17 cellular contexts compared by ENCODE assay signal in genomic region chr18:46636040-46636630, GRCh38. TPM values are rescaled to one million over a fixed set of nuclear protein-coding genes. Genes with fewer than 3 reads are reported as not detected.
DNase-seq lines count a peak whose midpoint lies in the region; ATAC-seq and TF ChIP-seq lines count a peak whose summit lies in the region.
"Had no signal": no experiment of that assay in that cellular context is flagged by ENCODE, and none has a peak within 500 bp of the region (broad histone marks: within the 10 kb centered on the region; RNA-seq: fewer than 3 reads in every experiment).

No MANE protein-coding gene starts in this region.

- no peaks in the 10 kb centered on the region for H3K36me3 Mint-ChIP-seq in osteocyte (ENCODE audit: unreplicated experiment)
- no peaks in the 10 kb centered on the region for H3K36me3 Mint-ChIP-seq in activated T-helper 2 cell treated with anti-CD3 and anti-CD28 coated beads, Interferon-gamma antibody, Interleukin-2, Interleukin-4, amounts not matched to agents 10 μg/mL and 5 μg/mL and 100 μg/mL, durations not matched to agents 14 hours and 24 hours and 36 hours (ENCODE audit: low read depth)
- H3K36me3 Mint-ChIP-seq: CD4-positive, alpha-beta memory T cell had no signal

- peak; percentile 64 for ATAC-seq in stimulated activated naive CD8-positive, alpha-beta T cell treated with anti-CD3 and anti-CD28 coated beads, Interleukin-15, amount 100 ng/mL, for 72 hours
- ATAC-seq in stimulated activated naive CD8-positive, alpha-beta T cell treated with anti-CD3 and anti-CD28 coated beads, Interleukin-15, Interleukin-2, amounts not matched to agents 100 U/mL and 50 U/mL, for 24 hours: no peak
- ATAC-seq: A549 had no signal

- intact Hi-C loops in activated T-helper 2 cell treated with anti-CD3 and anti-CD28 coated beads, Interferon-gamma antibody, Interleukin-2, Interleukin-4, amounts not matched to agents 10 μg/mL and 5 μg/mL and 100 μg/mL, durations not matched to agents 14 hours and 24 hours and 36 hours (cut with micrococcal nuclease): no loop called here

- H3K4me3 Mint-ChIP-seq in stimulated activated naive CD8-positive, alpha-beta T cell treated with anti-CD3 and anti-CD28 coated beads, Interleukin-15, amount 100 ng/mL, for 72 hours: no peak overlapping the region
- H3K4me3 Mint-ChIP-seq in osteocyte (ENCODE audit: unreplicated experiment): no peak overlapping the region
- H3K4me3 Mint-ChIP-seq in activated T-helper 2 cell treated with anti-CD3 and anti-CD28 coated beads, Interferon-gamma antibody, Interleukin-2, Interleukin-4, amounts not matched to agents 10 μg/mL and 5 μg/mL and 100 μg/mL, durations not matched to agents 14 hours and 24 hours and 36 hours (ENCODE audit: low read depth): no peak overlapping the region
- H3K4me3 Mint-ChIP-seq: CD4-positive, alpha-beta memory T cell had no signal

- no peaks in the 10 kb centered on the region for H3K27me3 Mint-ChIP-seq in stimulated activated naive CD8-positive, alpha-beta T cell treated with anti-CD3 and anti-CD28 coated beads, Interleukin-15, amount 100 ng/mL, for 72 hours
- H3K27me3 Mint-ChIP-seq in osteocyte (ENCODE audit: unreplicated experiment): peaks cover 13% of the 10 kb centered on the region
- peaks cover 6% of the 10 kb centered on the region for H3K27me3 Mint-ChIP-seq in activated T-helper 2 cell treated with anti-CD3 and anti-CD28 coated beads, Interferon-gamma antibody, Interleukin-2, Interleukin-4, amounts not matched to agents 10 μg/mL and 5 μg/mL and 100 μg/mL, durations not matched to agents 14 hours and 24 hours and 36 hours (ENCODE audit: low read depth)
- H3K27me3 Mint-ChIP-seq: CD4-positive, alpha-beta memory T cell had no signal

- H3K9me3 Mint-ChIP-seq in stimulated activated naive CD8-positive, alpha-beta T cell treated with anti-CD3 and anti-CD28 coated beads, Interleukin-15, amount 100 ng/mL, for 72 hours: peaks cover 5% of the 10 kb centered on the region in 2 donors
- H3K9me3 Mint-ChIP-seq in osteocyte (ENCODE audit: unreplicated experiment): no peaks in the 10 kb centered on the region
- peaks cover 3% of the 10 kb centered on the region for H3K9me3 Mint-ChIP-seq in activated T-helper 2 cell treated with anti-CD3 and anti-CD28 coated beads, Interferon-gamma antibody, Interleukin-2, Interleukin-4, amounts not matched to agents 10 μg/mL and 5 μg/mL and 100 μg/mL, durations not matched to agents 14 hours and 24 hours and 36 hours

- peak overlapping the region; percentile 16 to 83 for H3K27ac Mint-ChIP-seq in stimulated activated naive CD8-positive, alpha-beta T cell treated with anti-CD3 and anti-CD28 coated beads, Interleukin-15, amount 100 ng/mL, for 72 hours
- H3K27ac Mint-ChIP-seq in osteocyte (ENCODE audit: unreplicated experiment): no peak overlapping the region
- H3K27ac Mint-ChIP-seq in activated T-helper 2 cell treated with anti-CD3 and anti-CD28 coated beads, Interferon-gamma antibody, Interleukin-2, Interleukin-4, amounts not matched to agents 10 μg/mL and 5 μg/mL and 100 μg/mL, durations not matched to agents 14 hours and 24 hours and 36 hours: no peak overlapping the region
- H3K27ac Mint-ChIP-seq: CD4-positive, alpha-beta memory T cell had no signal

- DNase-seq in stimulated activated naive CD8-positive, alpha-beta T cell treated with anti-CD3 and anti-CD28 coated beads, Interleukin-15, amount 100 ng/mL, for 72 hours: no peak
- no peak for DNase-seq in stimulated activated naive CD8-positive, alpha-beta T cell treated with anti-CD3 and anti-CD28 coated beads, Interleukin-15, Interleukin-2, amounts not matched to agents 100 U/mL and 50 U/mL, for 24 hours
- DNase-seq in ecto neural progenitor cell (ENCODE audit: low spot score) (peak; percentile 10), osteocyte (ENCODE audit: extremely low spot score, unreplicated experiment) (peak; percentile 54), HPDE6-E6E7 (ENCODE audit: extremely low spot score) (no peak), anterior cingulate cortex (lab: John Stamatoyannopoulos, UW) (no peak)
- no peak for DNase-seq in activated T-helper 2 cell treated with anti-CD3 and anti-CD28 coated beads, Interferon-gamma antibody, Interleukin-2, Interleukin-4, amounts not matched to agents 10 μg/mL and 5 μg/mL and 100 μg/mL, durations not matched to agents 14 hours and 24 hours and 36 hours (ENCODE audit: low spot score)
- DNase-seq: BE2C; CD4-positive, alpha-beta memory T cell; COR-L47; DMS153; DMS79 treated with DMSO at 0.1 percent for 48 hours; EL; GM23248; H7 had no signal

- no peaks in the 10 kb centered on the region for H3K4me1 Mint-ChIP-seq in stimulated activated naive CD8-positive, alpha-beta T cell treated with anti-CD3 and anti-CD28 coated beads, Interleukin-15, amount 100 ng/mL, for 72 hours
- H3K4me1 Mint-ChIP-seq in osteocyte (ENCODE audit: unreplicated experiment): no peaks in the 10 kb centered on the region
- no peaks in the 10 kb centered on the region for H3K4me1 Mint-ChIP-seq in activated T-helper 2 cell treated with anti-CD3 and anti-CD28 coated beads, Interferon-gamma antibody, Interleukin-2, Interleukin-4, amounts not matched to agents 10 μg/mL and 5 μg/mL and 100 μg/mL, durations not matched to agents 14 hours and 24 hours and 36 hours (ENCODE audit: low read depth)
- H3K4me1 Mint-ChIP-seq: CD4-positive, alpha-beta memory T cell had no signal

- TF ChIP-seq CTCF in osteocyte (IDR thresholded peaks at IDR 0.05): no peak

RNA-seq across cellular contexts. Expression of gene LOXHD1, which starts 20.9 kb away (rescaled TPM):
- total RNA-seq in osteocyte: not detected in 2 replicates
- not detected in 2 replicates for total RNA-seq in activated T-helper 2 cell treated with anti-CD3 and anti-CD28 coated beads, Interferon-gamma antibody, Interleukin-2, Interleukin-4, amounts not matched to agents 10 μg/mL and 5 μg/mL and 100 μg/mL, durations not matched to agents 14 hours and 24 hours and 36 hours
- total RNA-seq: CD4-positive, alpha-beta memory T cell; GM23248; HT-29 had no signal

Comparison
In these comparisons a context has a peak if more than half of its experiments do, and no peak if none do; other contexts are left out.
1. DNase-seq: peak in ecto neural progenitor cell (single experiment) and osteocyte (single experiment); none in stimulated activated naive CD8-positive, alpha-beta T cell treated with anti-CD3 and anti-CD28 coated beads, Interleukin-15, amount 100 ng/mL, for 72 hours (0 of 2), stimulated activated naive CD8-positive, alpha-beta T cell treated with anti-CD3 and anti-CD28 coated beads, Interleukin-15, Interleukin-2, amounts not matched to agents 100 U/mL and 50 U/mL, for 24 hours (single experiment), activated T-helper 2 cell treated with anti-CD3 and anti-CD28 coated beads, Interferon-gamma antibody, Interleukin-2, Interleukin-4, amounts not matched to agents 10 μg/mL and 5 μg/mL and 100 μg/mL, durations not matched to agents 14 hours and 24 hours and 36 hours (single experiment), HPDE6-E6E7 (single experiment) and anterior cingulate cortex (0 of 58).
2. H3K27ac Mint-ChIP-seq: peak in stimulated activated naive CD8-positive, alpha-beta T cell treated with anti-CD3 and anti-CD28 coated beads, Interleukin-15, amount 100 ng/mL, for 72 hours (2 of 2); none in osteocyte (single experiment) and activated T-helper 2 cell treated with anti-CD3 and anti-CD28 coated beads, Interferon-gamma antibody, Interleukin-2, Interleukin-4, amounts not matched to agents 10 μg/mL and 5 μg/mL and 100 μg/mL, durations not matched to agents 14 hours and 24 hours and 36 hours (single experiment).